In the genomic region with DNA sequence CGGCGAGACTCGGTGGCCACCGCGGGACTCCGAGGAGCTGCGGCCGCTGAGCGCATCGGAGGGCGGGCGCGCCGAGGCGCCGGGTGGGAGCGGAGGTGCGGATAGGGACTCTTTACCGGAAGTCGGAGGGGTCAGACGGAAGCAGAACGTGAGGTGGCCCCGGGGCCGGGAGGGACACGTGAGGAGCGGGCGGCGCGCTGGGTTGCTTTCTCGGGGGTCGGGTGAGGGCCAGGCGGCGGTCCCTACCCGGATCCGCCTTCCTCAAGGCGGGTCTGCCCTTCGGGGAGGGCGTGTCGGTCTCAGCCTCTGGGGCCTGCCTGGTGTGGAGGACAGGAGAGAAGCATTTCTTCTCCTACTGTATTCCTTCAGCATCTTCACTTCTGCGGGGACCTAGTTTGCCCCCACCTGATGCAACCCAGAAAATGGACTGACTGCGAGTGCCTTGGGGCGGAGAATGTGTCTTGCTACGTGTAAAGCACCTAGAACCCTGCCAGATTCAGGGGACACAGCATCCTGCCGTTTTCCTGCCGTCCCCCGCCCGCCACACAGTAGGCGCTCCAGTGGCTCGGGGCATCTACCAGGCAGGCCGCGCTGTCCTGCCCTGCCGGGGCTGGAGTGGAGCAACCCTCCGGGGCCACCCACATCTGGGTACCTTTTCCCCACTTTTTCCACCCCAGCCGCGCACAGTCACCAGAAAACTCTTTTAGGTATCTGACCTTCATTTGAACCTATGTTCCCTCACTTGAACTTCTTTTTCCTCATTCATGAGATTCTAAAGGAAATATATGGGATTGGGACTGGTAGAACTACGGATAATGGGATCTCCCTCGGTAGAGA, we compare ENCODE assay signal across 1 cellular context.
TF ChIP-seq lines count a peak whose summit lies in the region.

No MANE protein-coding gene starts in this region.

TF ChIP-seq in HepG2, 621 proteins besides CTCF, POLR2A, EP300 and RAD21 (continued from another document and continues in another):
- TF ChIP-seq, protein P1, sequence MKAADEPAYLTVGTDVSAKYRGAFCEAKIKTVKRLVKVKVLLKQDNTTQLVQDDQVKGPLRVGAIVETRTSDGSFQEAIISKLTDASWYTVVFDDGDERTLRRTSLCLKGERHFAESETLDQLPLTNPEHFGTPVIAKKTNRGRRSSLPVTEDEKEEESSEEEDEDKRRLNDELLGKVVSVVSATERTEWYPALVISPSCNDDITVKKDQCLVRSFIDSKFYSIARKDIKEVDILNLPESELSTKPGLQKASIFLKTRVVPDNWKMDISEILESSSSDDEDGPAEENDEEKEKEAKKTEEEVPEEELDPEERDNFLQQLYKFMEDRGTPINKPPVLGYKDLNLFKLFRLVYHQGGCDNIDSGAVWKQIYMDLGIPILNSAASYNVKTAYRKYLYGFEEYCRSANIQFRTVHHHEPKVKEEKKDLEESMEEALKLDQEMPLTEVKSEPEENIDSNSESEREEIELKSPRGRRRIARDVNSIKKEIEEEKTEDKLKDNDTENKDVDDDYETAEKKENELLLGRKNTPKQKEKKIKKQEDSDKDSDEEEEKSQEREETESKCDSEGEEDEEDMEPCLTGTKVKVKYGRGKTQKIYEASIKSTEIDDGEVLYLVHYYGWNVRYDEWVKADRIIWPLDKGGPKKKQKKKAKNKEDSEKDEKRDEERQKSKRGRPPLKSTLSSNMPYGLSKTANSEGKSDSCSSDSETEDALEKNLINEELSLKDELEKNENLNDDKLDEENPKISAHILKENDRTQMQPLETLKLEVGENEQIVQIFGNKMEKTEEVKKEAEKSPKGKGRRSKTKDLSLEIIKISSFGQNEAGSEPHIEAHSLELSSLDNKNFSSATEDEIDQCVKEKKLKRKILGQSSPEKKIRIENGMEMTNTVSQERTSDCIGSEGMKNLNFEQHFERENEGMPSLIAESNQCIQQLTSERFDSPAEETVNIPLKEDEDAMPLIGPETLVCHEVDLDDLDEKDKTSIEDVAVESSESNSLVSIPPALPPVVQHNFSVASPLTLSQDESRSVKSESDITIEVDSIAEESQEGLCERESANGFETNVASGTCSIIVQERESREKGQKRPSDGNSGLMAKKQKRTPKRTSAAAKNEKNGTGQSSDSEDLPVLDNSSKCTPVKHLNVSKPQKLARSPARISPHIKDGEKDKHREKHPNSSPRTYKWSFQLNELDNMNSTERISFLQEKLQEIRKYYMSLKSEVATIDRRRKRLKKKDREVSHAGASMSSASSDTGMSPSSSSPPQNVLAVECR (CRISPR knock-in tag; IDR thresholded peaks at IDR 0.05; ENCODE audit: borderline replicate concordance) = peak; percentile 86
- no peak for TF ChIP-seq NFIB (CRISPR knock-in tag; IDR thresholded peaks at IDR 0.05; ENCODE audit: borderline replicate concordance)
- 0 out of 2 replicates have a peak, but pooled peaks have one; percentile 25 for TF ChIP-seq ZNF709 (CRISPR knock-in tag; IDR thresholded peaks at IDR 0.05)
- peak; percentile 35; the same call in 1 of the 2 replicates for TF ChIP-seq ZBTB20 (CRISPR knock-in tag; IDR thresholded peaks at IDR 0.05; ENCODE audit: borderline replicate concordance, low read depth)
- peak; percentile 59; the same call in 1 of the 2 replicates for TF ChIP-seq MEIS2 (CRISPR knock-in tag; IDR thresholded peaks at IDR 0.05)
- TF ChIP-seq, protein P2, sequence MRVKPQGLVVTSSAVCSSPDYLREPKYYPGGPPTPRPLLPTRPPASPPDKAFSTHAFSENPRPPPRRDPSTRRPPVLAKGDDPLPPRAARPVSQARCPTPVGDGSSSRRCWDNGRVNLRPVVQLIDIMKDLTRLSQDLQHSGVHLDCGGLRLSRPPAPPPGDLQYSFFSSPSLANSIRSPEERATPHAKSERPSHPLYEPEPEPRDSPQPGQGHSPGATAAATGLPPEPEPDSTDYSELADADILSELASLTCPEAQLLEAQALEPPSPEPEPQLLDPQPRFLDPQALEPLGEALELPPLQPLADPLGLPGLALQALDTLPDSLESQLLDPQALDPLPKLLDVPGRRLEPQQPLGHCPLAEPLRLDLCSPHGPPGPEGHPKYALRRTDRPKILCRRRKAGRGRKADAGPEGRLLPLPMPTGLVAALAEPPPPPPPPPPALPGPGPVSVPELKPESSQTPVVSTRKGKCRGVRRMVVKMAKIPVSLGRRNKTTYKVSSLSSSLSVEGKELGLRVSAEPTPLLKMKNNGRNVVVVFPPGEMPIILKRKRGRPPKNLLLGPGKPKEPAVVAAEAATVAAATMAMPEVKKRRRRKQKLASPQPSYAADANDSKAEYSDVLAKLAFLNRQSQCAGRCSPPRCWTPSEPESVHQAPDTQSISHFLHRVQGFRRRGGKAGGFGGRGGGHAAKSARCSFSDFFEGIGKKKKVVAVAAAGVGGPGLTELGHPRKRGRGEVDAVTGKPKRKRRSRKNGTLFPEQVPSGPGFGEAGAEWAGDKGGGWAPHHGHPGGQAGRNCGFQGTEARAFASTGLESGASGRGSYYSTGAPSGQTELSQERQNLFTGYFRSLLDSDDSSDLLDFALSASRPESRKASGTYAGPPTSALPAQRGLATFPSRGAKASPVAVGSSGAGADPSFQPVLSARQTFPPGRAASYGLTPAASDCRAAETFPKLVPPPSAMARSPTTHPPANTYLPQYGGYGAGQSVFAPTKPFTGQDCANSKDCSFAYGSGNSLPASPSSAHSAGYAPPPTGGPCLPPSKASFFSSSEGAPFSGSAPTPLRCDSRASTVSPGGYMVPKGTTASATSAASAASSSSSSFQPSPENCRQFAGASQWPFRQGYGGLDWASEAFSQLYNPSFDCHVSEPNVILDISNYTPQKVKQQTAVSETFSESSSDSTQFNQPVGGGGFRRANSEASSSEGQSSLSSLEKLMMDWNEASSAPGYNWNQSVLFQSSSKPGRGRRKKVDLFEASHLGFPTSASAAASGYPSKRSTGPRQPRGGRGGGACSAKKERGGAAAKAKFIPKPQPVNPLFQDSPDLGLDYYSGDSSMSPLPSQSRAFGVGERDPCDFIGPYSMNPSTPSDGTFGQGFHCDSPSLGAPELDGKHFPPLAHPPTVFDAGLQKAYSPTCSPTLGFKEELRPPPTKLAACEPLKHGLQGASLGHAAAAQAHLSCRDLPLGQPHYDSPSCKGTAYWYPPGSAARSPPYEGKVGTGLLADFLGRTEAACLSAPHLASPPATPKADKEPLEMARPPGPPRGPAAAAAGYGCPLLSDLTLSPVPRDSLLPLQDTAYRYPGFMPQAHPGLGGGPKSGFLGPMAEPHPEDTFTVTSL (CRISPR knock-in tag; IDR thresholded peaks at IDR 0.05; ENCODE audit: borderline replicate concordance) = 0 out of 2 replicates have a peak, but pooled peaks have one; percentile 17
- peak; percentile 91 for TF ChIP-seq NR2C2 (CRISPR knock-in tag; IDR thresholded peaks at IDR 0.05; ENCODE audit: borderline replicate concordance)
- TF ChIP-seq MEIS1 (CRISPR knock-in tag; IDR thresholded peaks at IDR 0.05; ENCODE audit: borderline replicate concordance) = no peak; the same call in 1 of the 2 replicates
- TF ChIP-seq, protein P3, sequence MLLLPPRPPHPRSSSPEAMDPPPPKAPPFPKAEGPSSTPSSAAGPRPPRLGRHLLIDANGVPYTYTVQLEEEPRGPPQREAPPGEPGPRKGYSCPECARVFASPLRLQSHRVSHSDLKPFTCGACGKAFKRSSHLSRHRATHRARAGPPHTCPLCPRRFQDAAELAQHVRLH (CRISPR knock-in tag; IDR thresholded peaks at IDR 0.05; ENCODE audit: borderline replicate concordance, low read depth) = no peak
- TF ChIP-seq, protein P4, sequence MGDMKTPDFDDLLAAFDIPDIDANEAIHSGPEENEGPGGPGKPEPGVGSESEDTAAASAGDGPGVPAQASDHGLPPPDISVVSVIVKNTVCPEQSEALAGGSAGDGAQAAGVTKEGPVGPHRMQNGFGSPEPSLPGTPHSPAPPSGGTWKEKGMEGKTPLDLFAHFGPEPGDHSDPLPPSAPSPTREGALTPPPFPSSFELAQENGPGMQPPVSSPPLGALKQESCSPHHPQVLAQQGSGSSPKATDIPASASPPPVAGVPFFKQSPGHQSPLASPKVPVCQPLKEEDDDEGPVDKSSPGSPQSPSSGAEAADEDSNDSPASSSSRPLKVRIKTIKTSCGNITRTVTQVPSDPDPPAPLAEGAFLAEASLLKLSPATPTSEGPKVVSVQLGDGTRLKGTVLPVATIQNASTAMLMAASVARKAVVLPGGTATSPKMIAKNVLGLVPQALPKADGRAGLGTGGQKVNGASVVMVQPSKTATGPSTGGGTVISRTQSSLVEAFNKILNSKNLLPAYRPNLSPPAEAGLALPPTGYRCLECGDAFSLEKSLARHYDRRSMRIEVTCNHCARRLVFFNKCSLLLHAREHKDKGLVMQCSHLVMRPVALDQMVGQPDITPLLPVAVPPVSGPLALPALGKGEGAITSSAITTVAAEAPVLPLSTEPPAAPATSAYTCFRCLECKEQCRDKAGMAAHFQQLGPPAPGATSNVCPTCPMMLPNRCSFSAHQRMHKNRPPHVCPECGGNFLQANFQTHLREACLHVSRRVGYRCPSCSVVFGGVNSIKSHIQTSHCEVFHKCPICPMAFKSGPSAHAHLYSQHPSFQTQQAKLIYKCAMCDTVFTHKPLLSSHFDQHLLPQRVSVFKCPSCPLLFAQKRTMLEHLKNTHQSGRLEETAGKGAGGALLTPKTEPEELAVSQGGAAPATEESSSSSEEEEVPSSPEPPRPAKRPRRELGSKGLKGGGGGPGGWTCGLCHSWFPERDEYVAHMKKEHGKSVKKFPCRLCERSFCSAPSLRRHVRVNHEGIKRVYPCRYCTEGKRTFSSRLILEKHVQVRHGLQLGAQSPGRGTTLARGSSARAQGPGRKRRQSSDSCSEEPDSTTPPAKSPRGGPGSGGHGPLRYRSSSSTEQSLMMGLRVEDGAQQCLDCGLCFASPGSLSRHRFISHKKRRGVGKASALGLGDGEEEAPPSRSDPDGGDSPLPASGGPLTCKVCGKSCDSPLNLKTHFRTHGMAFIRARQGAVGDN (CRISPR knock-in tag; IDR thresholded peaks at IDR 0.05) = peak; percentile 84
- TF ChIP-seq, protein P5, sequence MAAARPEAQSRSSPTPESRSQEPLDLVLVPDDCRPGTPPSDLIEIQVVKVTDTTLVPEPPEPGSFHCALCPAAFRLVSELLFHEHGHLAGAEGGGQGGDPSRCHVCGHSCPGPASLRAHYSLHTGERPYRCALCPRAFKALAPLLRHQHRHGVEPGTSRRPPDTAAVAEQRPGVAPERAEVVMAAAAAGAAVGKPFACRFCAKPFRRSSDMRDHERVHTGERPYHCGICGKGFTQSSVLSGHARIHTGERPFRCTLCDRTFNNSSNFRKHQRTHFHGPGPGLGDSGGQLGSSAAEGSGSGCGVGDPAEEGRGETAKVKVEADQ (CRISPR knock-in tag; IDR thresholded peaks at IDR 0.05; ENCODE audit: borderline replicate concordance) = no peak
- no peak for TF ChIP-seq ZBTB1 (CRISPR knock-in tag; IDR thresholded peaks at IDR 0.05; ENCODE audit: borderline replicate concordance)
- peak; percentile 58; the same call in 1 of the 2 replicates for TF ChIP-seq PHF20 (CRISPR knock-in tag; IDR thresholded peaks at IDR 0.05)
- TF ChIP-seq AGO1 (IDR thresholded peaks at IDR 0.05; ENCODE audit: low read depth, low read length, poor library complexity, severe bottlenecking) = peak; percentile 46
- peak; percentile 34; the same call in 1 of the 2 replicates for TF ChIP-seq CEBPG (CRISPR knock-in tag; IDR thresholded peaks at IDR 0.05)
- peak; percentile 77; the same call in 1 of the 2 replicates for TF ChIP-seq KLF13 (CRISPR knock-in tag; IDR thresholded peaks at IDR 0.05)
- TF ChIP-seq ATF7-NPFF (CRISPR knock-in tag; IDR thresholded peaks at IDR 0.05; ENCODE audit: low read depth) = peak; percentile 77
- TF ChIP-seq, protein P6, sequence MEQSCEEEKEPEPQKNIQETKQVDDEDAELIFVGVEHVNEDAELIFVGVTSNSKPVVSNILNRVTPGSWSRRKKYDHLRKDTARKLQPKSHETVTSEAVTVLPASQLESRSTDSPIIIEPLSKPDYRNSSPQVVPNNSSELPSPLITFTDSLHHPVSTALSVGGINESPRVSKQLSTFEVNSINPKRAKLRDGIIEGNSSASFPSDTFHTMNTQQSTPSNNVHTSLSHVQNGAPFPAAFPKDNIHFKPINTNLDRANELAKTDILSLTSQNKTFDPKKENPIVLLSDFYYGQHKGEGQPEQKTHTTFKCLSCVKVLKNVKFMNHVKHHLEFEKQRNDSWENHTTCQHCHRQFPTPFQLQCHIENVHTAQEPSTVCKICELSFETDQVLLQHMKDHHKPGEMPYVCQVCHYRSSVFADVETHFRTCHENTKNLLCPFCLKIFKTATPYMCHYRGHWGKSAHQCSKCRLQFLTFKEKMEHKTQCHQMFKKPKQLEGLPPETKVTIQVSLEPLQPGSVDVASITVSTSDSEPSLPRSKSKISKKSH (CRISPR knock-in tag; IDR thresholded peaks at IDR 0.05; ENCODE audit: borderline replicate concordance) = no peak
- TF ChIP-seq RBAK (CRISPR knock-in tag; IDR thresholded peaks at IDR 0.05) = peak; percentile 50; the same call in 1 of the 2 replicates
- TF ChIP-seq ZNF530 (CRISPR knock-in tag; IDR thresholded peaks at IDR 0.05; ENCODE audit: low read depth) = no peak
- TF ChIP-seq, protein P7, sequence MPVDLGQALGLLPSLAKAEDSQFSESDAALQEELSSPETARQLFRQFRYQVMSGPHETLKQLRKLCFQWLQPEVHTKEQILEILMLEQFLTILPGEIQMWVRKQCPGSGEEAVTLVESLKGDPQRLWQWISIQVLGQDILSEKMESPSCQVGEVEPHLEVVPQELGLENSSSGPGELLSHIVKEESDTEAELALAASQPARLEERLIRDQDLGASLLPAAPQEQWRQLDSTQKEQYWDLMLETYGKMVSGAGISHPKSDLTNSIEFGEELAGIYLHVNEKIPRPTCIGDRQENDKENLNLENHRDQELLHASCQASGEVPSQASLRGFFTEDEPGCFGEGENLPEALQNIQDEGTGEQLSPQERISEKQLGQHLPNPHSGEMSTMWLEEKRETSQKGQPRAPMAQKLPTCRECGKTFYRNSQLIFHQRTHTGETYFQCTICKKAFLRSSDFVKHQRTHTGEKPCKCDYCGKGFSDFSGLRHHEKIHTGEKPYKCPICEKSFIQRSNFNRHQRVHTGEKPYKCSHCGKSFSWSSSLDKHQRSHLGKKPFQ (CRISPR knock-in tag; IDR thresholded peaks at IDR 0.05; ENCODE audit: insufficient replicate concordance) = peak; percentile 23
- no peak for TF ChIP-seq ZNF382 (CRISPR knock-in tag; IDR thresholded peaks at IDR 0.05; ENCODE audit: borderline replicate concordance)
- TF ChIP-seq ZNF160 (CRISPR knock-in tag; IDR thresholded peaks at IDR 0.05) = no peak
- TF ChIP-seq ZMYM4 (CRISPR knock-in tag; IDR thresholded peaks at IDR 0.05) = peak; percentile 29; the same call in 1 of the 2 replicates
- TF ChIP-seq PCBP2 (optimal IDR thresholded peaks at IDR 0.05; ENCODE audit: low read depth, low read length, poor library complexity, severe bottlenecking) = no peak
- peak; percentile 39; the same call in 1 of the 2 replicates for TF ChIP-seq PRMT3 (CRISPR knock-in tag; IDR thresholded peaks at IDR 0.05; ENCODE audit: borderline replicate concordance, low read depth)
- no peak for TF ChIP-seq ZMYM2 (CRISPR knock-in tag; IDR thresholded peaks at IDR 0.05)
- TF ChIP-seq, protein P8, sequence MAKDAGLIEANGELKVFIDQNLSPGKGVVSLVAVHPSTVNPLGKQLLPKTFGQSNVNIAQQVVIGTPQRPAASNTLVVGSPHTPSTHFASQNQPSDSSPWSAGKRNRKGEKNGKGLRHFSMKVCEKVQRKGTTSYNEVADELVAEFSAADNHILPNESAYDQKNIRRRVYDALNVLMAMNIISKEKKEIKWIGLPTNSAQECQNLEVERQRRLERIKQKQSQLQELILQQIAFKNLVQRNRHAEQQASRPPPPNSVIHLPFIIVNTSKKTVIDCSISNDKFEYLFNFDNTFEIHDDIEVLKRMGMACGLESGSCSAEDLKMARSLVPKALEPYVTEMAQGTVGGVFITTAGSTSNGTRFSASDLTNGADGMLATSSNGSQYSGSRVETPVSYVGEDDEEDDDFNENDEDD (CRISPR knock-in tag; IDR thresholded peaks at IDR 0.05; ENCODE audit: borderline replicate concordance) = peak; percentile 45; the same call in 1 of the 2 replicates
- no peak for TF ChIP-seq ADNP (CRISPR knock-in tag; IDR thresholded peaks at IDR 0.05)
- TF ChIP-seq POLR2AphosphoS2 (IDR thresholded peaks at IDR 0.05; ENCODE audit: low read depth, low read length) = no peak
- TF ChIP-seq SAP130 (CRISPR knock-in tag; IDR thresholded peaks at IDR 0.05; ENCODE audit: low read depth) = peak; percentile 77; the same call in 1 of the 2 replicates
- no peak for TF ChIP-seq TP53 (CRISPR knock-in tag; conservative IDR thresholded peaks at IDR 0.05)
